Comparison of ENCODE assay signal across 11 cellular contexts in genomic region chr1:36166938-36167910, GRCh38. TPM values are rescaled to one million over a fixed set of nuclear protein-coding genes. Genes with fewer than 3 reads are reported as not detected.
DNase-seq lines count a peak whose midpoint lies in the region; ATAC-seq, FAIRE-seq and TF ChIP-seq lines count a peak whose summit lies in the region.
"Had no signal": no experiment of that assay in that cellular context is flagged by ENCODE, and none has a peak within 500 bp of the region (broad histone marks: within the 10 kb centered on the region; RNA-seq: fewer than 3 reads in every experiment).

No MANE protein-coding gene starts in this region.

- peak; percentile 67 for DNase-seq in AG08395 (ENCODE audit: low spot score)
- DNase-seq in NCI-H226: peak; percentile 49
- DNase-seq in central memory CD8-positive, alpha-beta T cell (ENCODE audit: low spot score in 2 of 2): no peak
- DNase-seq in mesothelial cell of epicardium (ENCODE audit: low spot score in 2 of 2, unreplicated experiment in 2 of 2): no peak
- no peak for DNase-seq in pancreas
- no peak for DNase-seq in vagina (ENCODE audit: extremely low spot score in 2 of 2)
- DNase-seq: activated effector memory CD4-positive, alpha-beta T cell treated with anti-CD3 and anti-CD28 coated beads, Interleukin-2, amount 50 U/mL, for 16 hours; COR-L47; uterus had no signal

- H3K36me3 ChIP-seq in pancreas (peaks cover 0 to 10% (median 0%) of the 10 kb centered on the region in 3 donors), vagina (peaks cover 0 to 14% of the 10 kb centered on the region in 2 donors)
- H3K36me3 ChIP-seq: uterus had no signal

- FAIRE-seq in pancreas (lab: Jason Lieb, UNC): no peak

- no peak for ATAC-seq in central memory CD8-positive, alpha-beta T cell (replicated peaks; ENCODE audit: extremely low read depth, poor library complexity, severe bottlenecking)
- ATAC-seq in pancreas: no peak
- no peak for ATAC-seq in HG03354 (IDR thresholded peaks at IDR 0.05; ENCODE audit: poor library complexity, severe bottlenecking, unreplicated experiment)
- ATAC-seq in GM19452 (IDR thresholded peaks at IDR 0.05; ENCODE audit: unreplicated experiment): no peak

- peaks cover 59% of the 10 kb centered on the region for H3K4me1 Mint-ChIP-seq in central memory CD8-positive, alpha-beta T cell
- peaks cover 18% of the 10 kb centered on the region for H3K4me1 Mint-ChIP-seq in mesothelial cell of epicardium

- 91 to 93% methylated on average over 15 of the region's 15 CpGs for WGBS in pancreas, 2 donors

- no peak overlapping the region for H3K4me3 ChIP-seq in pancreas
- H3K4me3 ChIP-seq in vagina: no peak overlapping the region
- H3K4me3 ChIP-seq: uterus had no signal

- H3K9me3 Mint-ChIP-seq in central memory CD8-positive, alpha-beta T cell: no peaks in the 10 kb centered on the region
- H3K9me3 Mint-ChIP-seq in mesothelial cell of epicardium: no peaks in the 10 kb centered on the region

- TF ChIP-seq CTCF in mesothelial cell of epicardium (IDR thresholded peaks at IDR 0.05; ENCODE audit: unreplicated experiment) (no peak), pancreas (IDR thresholded peaks at IDR 0.05) (no peak), vagina (IDR thresholded peaks at IDR 0.05) (no peak)

- H3K27me3 Mint-ChIP-seq in central memory CD8-positive, alpha-beta T cell: no peaks in the 10 kb centered on the region
- H3K27me3 Mint-ChIP-seq in mesothelial cell of epicardium (ENCODE audit: low read depth): no peaks in the 10 kb centered on the region

- intact Hi-C loops in pancreas (cut with DNase I) (no loop called here), vagina (cut with DNase I) (no loop called here)

- H3K4me3 Mint-ChIP-seq in central memory CD8-positive, alpha-beta T cell: no peak overlapping the region
- H3K4me3 Mint-ChIP-seq in mesothelial cell of epicardium: no peak overlapping the region

- H3K36me3 Mint-ChIP-seq in central memory CD8-positive, alpha-beta T cell (ENCODE audit: insufficient read depth): peaks cover 52% of the 10 kb centered on the region
- H3K36me3 Mint-ChIP-seq in mesothelial cell of epicardium: peaks cover 15% of the 10 kb centered on the region

- H3K4me1 ChIP-seq in pancreas: peaks cover 7 to 17% (median 7%) of the 10 kb centered on the region in 3 donors
- H3K4me1 ChIP-seq in vagina: peaks cover 41% of the 10 kb centered on the region

- H3K27ac Mint-ChIP-seq in central memory CD8-positive, alpha-beta T cell (ENCODE audit: low read depth): peak overlapping the region; percentile 83
- H3K27ac Mint-ChIP-seq in mesothelial cell of epicardium: peak overlapping the region; percentile 32

- H3K9me3 ChIP-seq in pancreas (no peaks in the 10 kb centered on the region), vagina (no peaks in the 10 kb centered on the region)
- H3K9me3 ChIP-seq: uterus had no signal

- H3K27ac ChIP-seq in pancreas (no peak overlapping the region), vagina (no peak overlapping the region)
- H3K27ac ChIP-seq: uterus had no signal

- TF ChIP-seq POLR2A in vagina (IDR thresholded peaks at IDR 0.05): no peak

- H3K27me3 ChIP-seq in pancreas (no peaks in the 10 kb centered on the region), vagina (no peaks in the 10 kb centered on the region)
- H3K27me3 ChIP-seq: uterus had no signal

RNA-seq across cellular contexts. Expression of gene MAP7D1, which starts 11.3 kb away (rescaled TPM):
- total RNA-seq in mesothelial cell of epicardium (97.8 to 103 TPM (median 101 TPM) in 3 replicates), pancreas (10 to 100 TPM; 12.5 to 39.3 (median 15.8) TPM), vagina (93.8 TPM)
- 10 to 100 TPM; 26.4 to 36.0 TPM for polyA plus RNA-seq in pancreas

RNA-seq across cellular contexts. Expression of gene TRAPPC3, which starts 17.9 kb away (rescaled TPM):
- total RNA-seq in mesothelial cell of epicardium (64.8 to 68.5 TPM (median 68.5 TPM) in 3 replicates), pancreas (10 to 100 TPM; 24.6 to 29.5 (median 27.0) TPM), vagina (52.1 TPM)
- 10 to 100 TPM; 21.8 to 41.5 TPM for polyA plus RNA-seq in pancreas

RNA-seq across cellular contexts. Expression of gene COL8A2, which starts 42.2 kb away (rescaled TPM):
- total RNA-seq in mesothelial cell of epicardium (9.0 to 10.5 TPM (median 10.4 TPM) in 3 replicates), pancreas (1 to 10 TPM in 2 of 6 donors, under 1 TPM in 4; 0.12 to 3.3 (median 0.34) TPM), vagina (6.4 TPM)
- polyA plus RNA-seq in pancreas: under 1 TPM; 0.31 to 0.42 TPM

RNA-seq across cellular contexts. Expression of gene THRAP3, which starts 57.0 kb away (rescaled TPM):
- total RNA-seq in mesothelial cell of epicardium (117 to 121 TPM (median 119 TPM) in 3 replicates), pancreas (10 to 100 TPM; 24.0 to 54.7 (median 34.8) TPM), vagina (57.7 TPM)
- 10 to 100 TPM; 17.0 to 27.5 TPM for polyA plus RNA-seq in pancreas

Comparison
In these comparisons a context has a peak if more than half of its experiments do, and no peak if none do; other contexts are left out.
1. DNase-seq: peak in AG08395 (single experiment) and NCI-H226 (single experiment); none in central memory CD8-positive, alpha-beta T cell (0 of 2), mesothelial cell of epicardium (0 of 2), pancreas (0 of 6) and vagina (0 of 2).